Comparison of ENCODE assay signal across 8 cellular contexts in the genomic region with DNA sequence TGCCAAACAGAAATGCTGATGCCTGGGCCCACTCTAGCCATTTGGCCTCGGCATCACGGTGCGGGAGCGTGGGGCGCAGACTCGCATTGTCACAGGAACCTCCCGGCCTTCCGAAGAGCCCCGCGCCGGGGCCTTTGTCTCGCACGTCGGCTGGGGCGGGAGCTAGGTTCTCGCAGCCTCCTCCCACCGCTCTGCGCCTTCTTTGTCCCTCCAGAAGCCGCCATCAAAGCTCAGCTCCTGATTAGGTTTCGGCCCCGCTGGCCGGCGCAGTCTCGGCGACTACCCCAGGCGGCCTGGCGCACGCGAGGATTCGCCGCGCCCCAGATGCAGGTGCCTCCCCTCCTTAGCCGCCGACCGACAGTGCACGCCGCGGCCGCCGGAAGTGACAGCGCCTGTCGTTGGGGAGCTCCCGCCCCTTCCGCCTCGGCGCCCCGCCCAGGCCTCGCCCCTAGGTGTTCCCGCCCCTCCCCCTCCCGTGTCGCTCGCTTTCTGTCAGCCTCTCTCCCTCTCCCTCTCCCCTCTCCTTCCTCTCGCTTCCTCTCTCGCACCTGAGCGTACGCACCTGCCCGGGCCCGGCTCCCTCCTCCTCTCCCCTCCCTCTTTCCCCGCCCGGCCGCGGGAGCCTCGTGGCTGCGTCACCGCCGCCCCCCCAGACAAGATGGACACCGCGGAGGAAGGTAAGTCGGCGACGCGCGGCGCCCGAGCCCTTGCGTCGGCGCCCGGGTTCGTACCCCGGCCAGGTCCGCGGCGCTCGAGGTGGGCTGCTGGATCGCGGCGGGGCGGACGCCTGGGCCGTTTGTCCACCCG. TPM values are rescaled to one million over a fixed set of nuclear protein-coding genes. Genes with fewer than 3 reads are reported as not detected.
A peak's percentile ranks its signal among the peaks of the same experiment; 100 is the strongest.
DNase-seq lines count a peak whose midpoint lies in the region; ATAC-seq, FAIRE-seq and TF ChIP-seq lines count a peak whose summit lies in the region.

A gene with protein sequence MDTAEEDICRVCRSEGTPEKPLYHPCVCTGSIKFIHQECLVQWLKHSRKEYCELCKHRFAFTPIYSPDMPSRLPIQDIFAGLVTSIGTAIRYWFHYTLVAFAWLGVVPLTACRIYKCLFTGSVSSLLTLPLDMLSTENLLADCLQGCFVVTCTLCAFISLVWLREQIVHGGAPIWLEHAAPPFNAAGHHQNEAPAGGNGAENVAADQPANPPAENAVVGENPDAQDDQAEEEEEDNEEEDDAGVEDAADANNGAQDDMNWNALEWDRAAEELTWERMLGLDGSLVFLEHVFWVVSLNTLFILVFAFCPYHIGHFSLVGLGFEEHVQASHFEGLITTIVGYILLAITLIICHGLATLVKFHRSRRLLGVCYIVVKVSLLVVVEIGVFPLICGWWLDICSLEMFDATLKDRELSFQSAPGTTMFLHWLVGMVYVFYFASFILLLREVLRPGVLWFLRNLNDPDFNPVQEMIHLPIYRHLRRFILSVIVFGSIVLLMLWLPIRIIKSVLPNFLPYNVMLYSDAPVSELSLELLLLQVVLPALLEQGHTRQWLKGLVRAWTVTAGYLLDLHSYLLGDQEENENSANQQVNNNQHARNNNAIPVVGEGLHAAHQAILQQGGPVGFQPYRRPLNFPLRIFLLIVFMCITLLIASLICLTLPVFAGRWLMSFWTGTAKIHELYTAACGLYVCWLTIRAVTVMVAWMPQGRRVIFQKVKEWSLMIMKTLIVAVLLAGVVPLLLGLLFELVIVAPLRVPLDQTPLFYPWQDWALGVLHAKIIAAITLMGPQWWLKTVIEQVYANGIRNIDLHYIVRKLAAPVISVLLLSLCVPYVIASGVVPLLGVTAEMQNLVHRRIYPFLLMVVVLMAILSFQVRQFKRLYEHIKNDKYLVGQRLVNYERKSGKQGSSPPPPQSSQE (plus strand): TSS at position 455 of the 807 bp plus-strand sequence. CDS start 204 bp downstream, at position 659.

- TF ChIP-seq CTCF in astrocyte (IDR thresholded peaks at IDR 0.05; ENCODE audit: insufficient read depth, low read depth, low read length) (no peak), vagina (IDR thresholded peaks at IDR 0.05) (no peak)

- no peaks in the 10 kb centered on the region for H3K9me3 Mint-ChIP-seq in astrocyte (ENCODE audit: unreplicated experiment)

- H3K27ac Mint-ChIP-seq in astrocyte (ENCODE audit: unreplicated experiment), result peak within 1 kb of the TSS; percentile 99

- peaks cover 29% of the 10 kb centered on the region for H3K4me1 Mint-ChIP-seq in astrocyte (ENCODE audit: low read depth, unreplicated experiment)

- peak within 1 kb of the TSS; percentile 98 for H3K4me2 ChIP-seq in astrocyte (ENCODE audit: low read length)

- H3K4me3 ChIP-seq in astrocyte (ENCODE audit: insufficient read depth, low read depth, low read length), result peak within 1 kb of the TSS; percentile 93
- H3K4me3 ChIP-seq in rectal smooth muscle tissue (ENCODE audit: low read length), result peak within 1 kb of the TSS; percentile 88
- peak within 1 kb of the TSS; percentile 86 to 91 for H3K4me3 ChIP-seq in vagina

- H3K4me1 ChIP-seq in astrocyte (ENCODE audit: insufficient read depth, low read length) (peaks cover 21% of the 10 kb centered on the region), rectal smooth muscle tissue (ENCODE audit: control insufficient read depth, insufficient read depth, low read length) (peaks cover 9% of the 10 kb centered on the region), vagina (peaks cover 37% of the 10 kb centered on the region)

- no peaks in the 10 kb centered on the region for H3K36me3 Mint-ChIP-seq in astrocyte (ENCODE audit: low read depth, unreplicated experiment)

- H3K9ac ChIP-seq in astrocyte (ENCODE audit: low read length), result peak within 1 kb of the TSS; percentile 97
- peak within 1 kb of the TSS; percentile 90 for H3K9ac ChIP-seq in rectal smooth muscle tissue (ENCODE audit: low read length)

- H3K27me3 Mint-ChIP-seq in astrocyte (ENCODE audit: low read depth, unreplicated experiment), result no peaks in the 10 kb centered on the region

- no peak for FAIRE-seq in astrocyte (lab: Jason Lieb, UNC)

- intact Hi-C loops in vagina (cut with DNase I), result no loop called here

- peaks cover 37% of the 10 kb centered on the region for H4K20me1 ChIP-seq in astrocyte (ENCODE audit: insufficient read depth, low read length)

- H3K27ac ChIP-seq in astrocyte (ENCODE audit: low read depth, low read length), result peak within 1 kb of the TSS; percentile 96
- H3K27ac ChIP-seq in rectal smooth muscle tissue (ENCODE audit: low read depth, low read length), result peak within 1 kb of the TSS; percentile 95
- H3K27ac ChIP-seq in vagina, result peak within 1 kb of the TSS; percentile 98

- peak; percentile 95 for TF ChIP-seq POLR2A in GM18505 (IDR thresholded peaks at IDR 0.05; ENCODE audit: borderline replicate concordance, extremely low read depth, insufficient read depth, insufficient read length)
- peak in 1 of 2 donors; percentile 92 for TF ChIP-seq POLR2A in vagina (IDR thresholded peaks at IDR 0.05)

- peaks cover 56% of the 10 kb centered on the region for H3K79me2 ChIP-seq in astrocyte (ENCODE audit: insufficient read depth, low read length)

- H3K9me3 ChIP-seq in astrocyte (ENCODE audit: insufficient read depth, low read depth, low read length) (no peaks in the 10 kb centered on the region), vagina (no peaks in the 10 kb centered on the region)

- DNase-seq in NCI-H2029 (lab: John Stamatoyannopoulos, UW) (peak; percentile 97), T-helper 22 cell (ENCODE audit: low read depth) (peak; percentile 94), astrocyte (ENCODE audit: low read depth) (peak; percentile 79), hepatic stellate cell (ENCODE audit: low spot score) (peak; percentile 77), vagina (ENCODE audit: extremely low spot score in 2 of 2) (no peak)

- H3K4me3 Mint-ChIP-seq in astrocyte (ENCODE audit: unreplicated experiment), result peak within 1 kb of the TSS; percentile 100

- peak; percentile 88 for ATAC-seq in GM18505 (IDR thresholded peaks at IDR 0.05; ENCODE audit: unreplicated experiment)
- ATAC-seq in HG02973 (IDR thresholded peaks at IDR 0.05; ENCODE audit: unreplicated experiment), result peak; percentile 79

- H3K27me3 ChIP-seq in astrocyte (ENCODE audit: insufficient read depth, low read length) (no peaks in the 10 kb centered on the region), rectal smooth muscle tissue (ENCODE audit: control insufficient read depth, insufficient read depth, low read length) (no peaks in the 10 kb centered on the region), vagina (no peaks in the 10 kb centered on the region)

- H3K36me3 ChIP-seq in astrocyte (ENCODE audit: insufficient read depth, low read length) (no peaks in the 10 kb centered on the region), rectal smooth muscle tissue (ENCODE audit: control insufficient read depth, insufficient read depth, low read length) (no peaks in the 10 kb centered on the region), vagina (no peaks in the 10 kb centered on the region)

- peak within 1 kb of the TSS; percentile 78 for H2AFZ ChIP-seq in astrocyte (ENCODE audit: low read depth, low read length)

RNA-seq across cellular contexts. Expression of the gene that starts here (rescaled TPM):
- total RNA-seq in astrocyte (139 and 142 TPM in 2 replicates), vagina (68.8 TPM)

Comparison
In these comparisons a context has a peak if more than half of its experiments do, and no peak if none do; other contexts are left out.
1. DNase-seq: peak in NCI-H2029 (single experiment), T-helper 22 cell (single experiment), astrocyte (single experiment) and hepatic stellate cell (single experiment); none in vagina (0 of 2).
2. Peak in every context shown above with its lines, with median percentiles within 50 percentile points of each other: H3K27ac ChIP-seq and H3K4me3 ChIP-seq.